9 cellular contexts compared by ENCODE assay signal in the genomic region with DNA sequence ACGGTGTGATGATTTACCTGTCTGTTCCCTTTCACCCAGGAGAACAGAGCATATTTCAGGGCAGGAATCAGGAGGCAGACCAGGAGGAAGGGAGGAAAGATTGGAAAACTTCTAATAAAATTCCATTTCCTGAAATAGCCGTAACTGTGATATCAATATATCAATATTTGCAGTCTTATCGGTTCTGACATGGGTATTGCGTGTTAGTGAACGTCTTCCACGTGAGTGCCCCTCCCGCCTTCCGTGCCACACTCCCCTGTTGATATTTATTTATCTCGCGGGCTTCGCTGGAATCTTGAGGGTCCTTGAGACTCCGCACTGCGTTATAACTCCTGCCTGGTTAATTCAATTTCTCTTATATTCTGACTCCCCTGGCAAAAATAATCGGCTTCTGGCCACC.
"Had no signal": no experiment of that assay in that cellular context is flagged by ENCODE, and none has a peak within 500 bp of the region (broad histone marks: within the 10 kb centered on the region; RNA-seq: fewer than 3 reads in every experiment).

No MANE protein-coding gene starts in this region.

- H3K4me3 ChIP-seq: GM23248, HAP-1 had no signal

- ATAC-seq: HCT116, HepG2 had no signal

- DNase-seq: GM23248, GOT3, H7, HFFc6, KBM-7 had no signal

- H3K27ac ChIP-seq: GM23248, HL-60 had no signal

- H3K9me3 ChIP-seq: HAP-1 had no signal

- H3K4me1 ChIP-seq: HAP-1 had no signal

- H3K36me3 ChIP-seq: HAP-1 had no signal
